In genomic region chrX:129686422-129686948, GRCh38 we compare ENCODE assay signal across 17 cellular contexts. TPM values are rescaled to one million over a fixed set of nuclear protein-coding genes. Genes with fewer than 3 reads are reported as not detected.
DNase-seq lines count a peak whose midpoint lies in the region; ATAC-seq and TF ChIP-seq lines count a peak whose summit lies in the region.
"Had no signal": no experiment of that assay in that cellular context is flagged by ENCODE, and none has a peak within 500 bp of the region (broad histone marks: within the 10 kb centered on the region; RNA-seq: fewer than 3 reads in every experiment).

No MANE protein-coding gene starts in this region.

- intact Hi-C loops in IMR-90 (cut with micrococcal nuclease): no loop called here
- intact Hi-C loops in testis (cut with DNase I; ENCODE audit: low total_unique reads): no loop called here

- no peak for TF ChIP-seq RAD21 in IMR-90 (IDR thresholded peaks at IDR 0.05; ENCODE audit: low read length)

- H3K4me2 ChIP-seq in IMR-90 (ENCODE audit: low read depth, low read length): no peak overlapping the region

- no peak overlapping the region for H4K91ac ChIP-seq in IMR-90 (ENCODE audit: insufficient read depth, low read depth, low read length)

- BruUV-seq in IMR-90 (replicated peaks; lab: Mats Ljungman, UMichigan): no TSS peak

- H3K9ac ChIP-seq in IMR-90 (ENCODE audit: low read depth, low read length) (no peak overlapping the region), endodermal cell (ENCODE audit: extremely low read depth, low read length, poor library complexity, severe bottlenecking) (no peak overlapping the region)

- H3K27me3 ChIP-seq in IMR-90 (ENCODE audit: control insufficient read depth, insufficient read depth, low read length) (peaks cover 16% of the 10 kb centered on the region; the same call in 1 of the 2 replicates), testis (no peaks in the 10 kb centered on the region), endodermal cell (ENCODE audit: control insufficient read depth, insufficient read depth, low read length, poor library complexity, severe bottlenecking) (no peaks in the 10 kb centered on the region)
- H3K27me3 ChIP-seq: SJSA1, tibial nerve had no signal

- no peak overlapping the region for H2BK120ac ChIP-seq in IMR-90 (ENCODE audit: low read depth, low read length)

- peak; percentile 32; the same call in 1 of the 2 replicates for ATAC-seq in IMR-90 (ENCODE audit: low read depth)
- ATAC-seq in activated T-cell treated with anti-CD3 and anti-CD28 coated beads, Interleukin-2, amount 50 U/mL, for 72 hours (replicated peaks in 1 of 2): no peak

- H3K4me3 ChIP-seq in IMR-90 (ENCODE audit: insufficient read depth, low read depth, low read length) (no peak overlapping the region), testis (no peak overlapping the region), endodermal cell (ENCODE audit: low read length) (no peak overlapping the region)
- H3K4me3 ChIP-seq: SJSA1, tibial nerve had no signal

- H3K56ac ChIP-seq in IMR-90 (ENCODE audit: extremely low read depth, insufficient read depth, low read length): no peak overlapping the region

- no peak overlapping the region for H2AFZ ChIP-seq in IMR-90 (replicated peaks; ENCODE audit: low read length, poor library complexity)

- no CpG with 5 or more reads among the region's 2 CpGs for WGBS in IMR-90 (ENCODE audit: extremely low coverage in 2 of 2, insufficient read length in 1 of 2), 2 experiments
- WGBS in testis, 2 donors: 37% methylated on average over 2 of the region's 2 CpGs
- 84% methylated on average over 2 of the region's 2 CpGs; no CpG with 5 or more reads in 1 of the 2 experiments for WGBS in endodermal cell (ENCODE audit: insufficient coverage in 1 of 2, insufficient read length in 1 of 2), 2 experiments

- H2AK9ac ChIP-seq in IMR-90 (replicated peaks; ENCODE audit: low read depth, low read length, poor library complexity): no peak overlapping the region

- in situ Hi-C loops in IMR-90 (cut with MboI; ENCODE audit: low sequenced_read_pairs): no loop called here

- H3K18ac ChIP-seq in IMR-90 (ENCODE audit: low read depth, low read length): no peak overlapping the region

- H3K36me3 ChIP-seq in IMR-90 (ENCODE audit: control insufficient read depth, insufficient read depth, low read length) (no peaks in the 10 kb centered on the region), testis (ENCODE audit: low read depth, missing control alignments) (no peaks in the 10 kb centered on the region), endodermal cell (ENCODE audit: control insufficient read depth, insufficient read depth, low read length) (no peaks in the 10 kb centered on the region)
- H3K36me3 ChIP-seq: SJSA1, tibial nerve had no signal

- peaks cover 2% of the 10 kb centered on the region for H3K4me1 Mint-ChIP-seq in endodermal cell
- no peaks in the 10 kb centered on the region for H3K4me1 Mint-ChIP-seq in activated T-cell treated with anti-CD3 and anti-CD28 coated beads, Interleukin-2, amount 50 U/mL, for 72 hours (ENCODE audit: low read depth)
- no peaks in the 10 kb centered on the region for H3K4me1 Mint-ChIP-seq in activated naive CD8-positive, alpha-beta T cell treated with anti-CD3 and anti-CD28 coated beads for 36 hours

- H4K5ac ChIP-seq in IMR-90 (ENCODE audit: low read depth, low read length): no peak overlapping the region

- no peak for TF ChIP-seq POLR2A in IMR-90 (IDR thresholded peaks at IDR 0.05; ENCODE audit: low read depth, low read length)
- TF ChIP-seq POLR2A in testis (IDR thresholded peaks at IDR 0.05): no peak

- no peak overlapping the region for H3K14ac ChIP-seq in IMR-90 (replicated peaks; ENCODE audit: low read depth, low read length)

- no peak overlapping the region for H4K8ac ChIP-seq in IMR-90 (ENCODE audit: low read depth in 2 of 2, low read length in 2 of 2)

- H3K9me1 ChIP-seq in IMR-90 (ENCODE audit: insufficient read depth, low read length): no peaks in the 10 kb centered on the region

- TF ChIP-seq CTCF in IMR-90 (conservative IDR thresholded peaks at IDR 0.05; ENCODE audit: low read depth, low read length): no peak
- no peak for TF ChIP-seq CTCF in testis (IDR thresholded peaks at IDR 0.05)
- TF ChIP-seq CTCF in endodermal cell (conservative IDR thresholded peaks at IDR 0.05): no peak

- no peak overlapping the region for H2BK15ac ChIP-seq in IMR-90 (ENCODE audit: low read depth, low read length)

- H3K79me1 ChIP-seq in IMR-90 (ENCODE audit: low read depth in 1 of 2, low read length in 2 of 2): no peaks in the 10 kb centered on the region

- no peak overlapping the region for H3K27ac Mint-ChIP-seq in endodermal cell
- no peak overlapping the region for H3K27ac Mint-ChIP-seq in activated T-cell treated with anti-CD3 and anti-CD28 coated beads, Interleukin-2, amount 50 U/mL, for 72 hours
- H3K27ac Mint-ChIP-seq in activated naive CD8-positive, alpha-beta T cell treated with anti-CD3 and anti-CD28 coated beads for 36 hours: no peak overlapping the region

- dilution Hi-C loops in IMR-90 (cut with HindIII; ENCODE audit: low sequenced_read_pairs, unreplicated experiment): no loop called here

- H3K4me1 ChIP-seq in IMR-90 (ENCODE audit: control insufficient read depth, insufficient read depth, low read length): no peaks in the 10 kb centered on the region
- peaks cover 2% of the 10 kb centered on the region for H3K4me1 ChIP-seq in testis
- H3K4me1 ChIP-seq in endodermal cell (ENCODE audit: control insufficient read depth, insufficient read depth, low read length): no peaks in the 10 kb centered on the region
- H3K4me1 ChIP-seq: SJSA1, tibial nerve had no signal

- H2BK20ac ChIP-seq in IMR-90 (ENCODE audit: low read depth, low read length): no peak overlapping the region

- H3K27ac ChIP-seq in IMR-90 (ENCODE audit: insufficient read depth, low read length) (no peak overlapping the region), testis (no peak overlapping the region), endodermal cell (ENCODE audit: low read depth, low read length) (no peak overlapping the region)
- H3K27ac ChIP-seq: C4-2B, SJSA1, tibial nerve had no signal

- POLR2A ChIA-PET in IMR-90 (lab: Charles Lee; ENCODE audit: unreplicated experiment): no interaction called here

- H3K9me3 Mint-ChIP-seq in endodermal cell: no peaks in the 10 kb centered on the region
- H3K9me3 Mint-ChIP-seq in activated T-cell treated with anti-CD3 and anti-CD28 coated beads, Interleukin-2, amount 50 U/mL, for 72 hours: no peaks in the 10 kb centered on the region
- no peaks in the 10 kb centered on the region for H3K9me3 Mint-ChIP-seq in activated naive CD8-positive, alpha-beta T cell treated with anti-CD3 and anti-CD28 coated beads for 36 hours

- H3K9me3 ChIP-seq in IMR-90 (ENCODE audit: control insufficient read depth, insufficient read depth, low read length): no peaks in the 10 kb centered on the region; the same call in 1 of the 2 replicates
- H3K9me3 ChIP-seq in testis: no peaks in the 10 kb centered on the region
- no peaks in the 10 kb centered on the region for H3K9me3 ChIP-seq in endodermal cell (ENCODE audit: control insufficient read depth, low read length)
- H3K9me3 ChIP-seq: SJSA1, tibial nerve had no signal

- H3K23ac ChIP-seq in IMR-90 (ENCODE audit: low read depth, low read length): no peak overlapping the region

- no peak overlapping the region for H3K4ac ChIP-seq in IMR-90 (ENCODE audit: low read depth, low read length)

- H4K20me1 ChIP-seq in IMR-90 (ENCODE audit: insufficient read depth, low read length): no peaks in the 10 kb centered on the region

- no peak overlapping the region for H2BK5ac ChIP-seq in IMR-90 (ENCODE audit: low read depth, low read length, poor library complexity, severe bottlenecking)

- no peak overlapping the region for H2AK5ac ChIP-seq in IMR-90 (ENCODE audit: low read depth, low read length)

- CTCF ChIA-PET in IMR-90 (lab: Yijun Ruan, JAX): no interaction called here

- DNase-seq in IMR-90 (peak; percentile 5), fibroblast of peridontal ligament (ENCODE audit: extremely low read depth) (peak; percentile 79), left kidney (ENCODE audit: low read depth, low spot score) (peak; percentile 34), testis (peak; percentile 70), endodermal cell (no peak), NCI-H1930 (lab: John Stamatoyannopoulos, UW) (no peak)
- DNase-seq in activated T-cell treated with anti-CD3 and anti-CD28 coated beads, Interleukin-2, amount 50 U/mL, for 72 hours: no peak
- no peak for DNase-seq in activated naive CD8-positive, alpha-beta T cell treated with anti-CD3 and anti-CD28 coated beads for 36 hours
- DNase-seq: activated gamma-delta T cell; NCI-H2081 treated with DMSO at 0.1 percent for 48 hours; stimulated activated CD4-positive, alpha-beta T cell treated with anti-CD3 and anti-CD28 coated beads, Interleukin-2, amount 100 ng/mL, for 24 hours had no signal

- no peaks in the 10 kb centered on the region for H3K36me3 Mint-ChIP-seq in endodermal cell (ENCODE audit: low read depth)
- H3K36me3 Mint-ChIP-seq in activated T-cell treated with anti-CD3 and anti-CD28 coated beads, Interleukin-2, amount 50 U/mL, for 72 hours (ENCODE audit: insufficient read depth in 2 of 2): no peaks in the 10 kb centered on the region
- H3K36me3 Mint-ChIP-seq in activated naive CD8-positive, alpha-beta T cell treated with anti-CD3 and anti-CD28 coated beads for 36 hours: no peaks in the 10 kb centered on the region

- no peak overlapping the region for H3K4me3 Mint-ChIP-seq in endodermal cell
- no peak overlapping the region for H3K4me3 Mint-ChIP-seq in activated T-cell treated with anti-CD3 and anti-CD28 coated beads, Interleukin-2, amount 50 U/mL, for 72 hours
- H3K4me3 Mint-ChIP-seq in activated naive CD8-positive, alpha-beta T cell treated with anti-CD3 and anti-CD28 coated beads for 36 hours: no peak overlapping the region

- H3K27me3 Mint-ChIP-seq in endodermal cell (ENCODE audit: insufficient read depth): peaks cover 6% of the 10 kb centered on the region
- peaks cover 8% of the 10 kb centered on the region for H3K27me3 Mint-ChIP-seq in activated T-cell treated with anti-CD3 and anti-CD28 coated beads, Interleukin-2, amount 50 U/mL, for 72 hours (ENCODE audit: low read depth)
- no peaks in the 10 kb centered on the region for H3K27me3 Mint-ChIP-seq in activated naive CD8-positive, alpha-beta T cell treated with anti-CD3 and anti-CD28 coated beads for 36 hours

RNA-seq across cellular contexts. Expression of gene APLN, which starts 31.7 kb away (rescaled TPM):
- total RNA-seq in IMR-90 (2012; rRNA removed) (under 0.01 and 0.18 TPM in 2 replicates), testis (1 to 10 TPM; 2.8 to 3.1 TPM), endodermal cell (under 1 TPM in 1 of 2 donors, not detected in 1; 0.22 TPM)
- polyA plus RNA-seq in IMR-90 (2012; rRNA removed) (0.67 and 0.72 TPM in 2 replicates), testis (ENCODE audit: insufficient read depth, low read depth, low replicate concordance) (3.2 TPM)
- 0.54 and 0.81 TPM in 2 replicates for polyA plus RNA-seq in IMR-90 (2012; cell fraction: cytosol; rRNA removed)
- 0.30 and 0.32 TPM in 2 replicates for polyA plus RNA-seq in IMR-90 (2012; cell fraction: nucleus; rRNA removed; ENCODE audit: low replicate concordance)
- polyA plus RNA-seq in endodermal cell (2013, experiment 1 of 2): 0.64 TPM
- 0.99 TPM for polyA plus RNA-seq in endodermal cell (2013, experiment 2 of 2)
- total RNA-seq in activated T-cell treated with anti-CD3 and anti-CD28 coated beads, Interleukin-2, amount 50 U/mL, for 72 hours: under 1 TPM; 0.14 to 0.23 TPM
- 1 to 10 TPM; 2.4 to 2.6 TPM for total RNA-seq in activated naive CD8-positive, alpha-beta T cell treated with anti-CD3 and anti-CD28 coated beads for 36 hours
- total RNA-seq: MCF 10A had no signal

RNA-seq across cellular contexts. Expression of gene XPNPEP2, which starts 52.3 kb away (rescaled TPM):
- total RNA-seq in IMR-90 (2012; rRNA removed) (under 0.01 TPM in 1 of 2 replicates, not detected in the other), testis (under 1 TPM; 0.08 to 0.25 TPM), endodermal cell (under 1 TPM; 0.20 to 0.31 TPM)
- polyA plus RNA-seq in IMR-90 (2012; rRNA removed) (0.07 TPM in 1 of 2 replicates, not detected in the other), testis (ENCODE audit: insufficient read depth, low read depth, low replicate concordance) (1.4 TPM)
- 0.03 TPM in 1 of 2 replicates, not detected in the other for polyA plus RNA-seq in IMR-90 (2012; cell fraction: cytosol; rRNA removed)
- 0.03 TPM in 1 of 2 replicates, not detected in the other for polyA plus RNA-seq in IMR-90 (2012; cell fraction: nucleus; rRNA removed; ENCODE audit: low replicate concordance)
- 0.25 TPM for polyA plus RNA-seq in endodermal cell (2013, experiment 1 of 2)
- 0.46 TPM for polyA plus RNA-seq in endodermal cell (2013, experiment 2 of 2)
- total RNA-seq in activated T-cell treated with anti-CD3 and anti-CD28 coated beads, Interleukin-2, amount 50 U/mL, for 72 hours: under 1 TPM; 0.24 to 0.42 TPM
- total RNA-seq in activated naive CD8-positive, alpha-beta T cell treated with anti-CD3 and anti-CD28 coated beads for 36 hours: under 1 TPM; 0.12 to 0.32 TPM
- total RNA-seq: glomerular endothelial cell, kidney epithelial cell, MCF 10A had no signal

Comparison
In these comparisons a context has a peak if more than half of its experiments do, and no peak if none do; other contexts are left out.
1. DNase-seq: peak in IMR-90 (single experiment), fibroblast of peridontal ligament (single experiment), left kidney (single experiment) and testis (single experiment); none in endodermal cell (single experiment), NCI-H1930 (0 of 2), activated T-cell treated with anti-CD3 and anti-CD28 coated beads, Interleukin-2, amount 50 U/mL, for 72 hours (0 of 2) and activated naive CD8-positive, alpha-beta T cell treated with anti-CD3 and anti-CD28 coated beads for 36 hours (single experiment).